In the genomic region with DNA sequence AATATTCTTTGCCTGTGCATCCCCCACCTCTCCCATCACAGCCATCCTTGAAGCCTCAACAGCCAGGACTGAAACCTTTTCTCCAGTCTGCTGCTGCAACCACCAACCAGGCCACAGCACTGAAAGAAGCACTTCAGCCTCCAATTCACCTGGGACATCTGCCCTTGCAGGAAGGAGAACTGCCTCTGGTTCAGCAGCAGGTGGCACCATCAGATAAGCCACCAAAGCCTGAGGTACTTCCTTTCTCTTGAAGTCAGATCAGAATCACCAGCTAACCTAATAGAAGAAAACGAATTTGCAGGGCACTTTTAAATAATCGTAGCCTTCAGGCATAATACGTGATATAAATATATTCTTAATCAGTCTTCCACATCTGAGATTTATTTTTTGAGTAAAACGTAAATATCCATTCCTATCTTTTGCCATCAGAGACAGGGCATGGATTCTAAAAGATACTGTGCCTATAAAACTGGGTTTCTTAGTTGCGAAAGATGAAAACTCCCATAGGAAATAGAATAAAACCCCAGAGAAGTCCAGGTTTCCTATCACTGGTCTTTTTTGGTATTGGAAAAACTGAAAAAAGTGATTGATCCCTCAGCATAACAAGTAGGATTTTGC, we compare ENCODE assay signal across 1 cellular context.
A peak's percentile ranks its signal among the peaks of the same experiment; 100 is the strongest.
TF ChIP-seq lines count a peak whose summit lies in the region.

No MANE protein-coding gene starts in this region.

TF ChIP-seq in HepG2, 621 proteins besides CTCF, POLR2A, EP300 and RAD21 (continued from another document):
- TF ChIP-seq ELF3 (CRISPR knock-in tag; IDR thresholded peaks at IDR 0.05) (peak; percentile 58; the same call in 1 of the 2 replicates), ZNF569 (CRISPR knock-in tag; IDR thresholded peaks at IDR 0.05; ENCODE audit: borderline replicate concordance) (no peak)
